32 cellular contexts compared by ENCODE assay signal in the genomic region with DNA sequence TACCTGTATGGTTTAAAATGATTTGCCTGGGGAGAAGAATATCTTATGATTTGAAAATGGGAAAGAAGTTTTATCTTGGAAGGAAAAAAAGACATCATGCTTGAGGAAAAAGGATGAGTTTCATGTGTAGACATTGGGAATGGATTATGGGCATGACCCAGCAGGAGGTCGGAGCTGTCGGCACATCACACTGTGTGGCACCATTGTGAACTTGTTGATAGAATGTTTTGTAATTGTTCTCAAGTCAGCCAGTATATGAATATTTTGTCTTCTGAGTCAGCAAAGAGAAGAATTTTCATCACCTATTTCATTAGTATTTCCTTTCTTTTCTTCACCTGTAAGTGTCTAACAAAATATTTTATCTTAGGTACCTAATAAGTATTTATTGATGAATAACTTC. TPM values are rescaled to one million over a fixed set of nuclear protein-coding genes. Genes with fewer than 3 reads are reported as not detected.
"Had no signal": no experiment of that assay in that cellular context is flagged by ENCODE, and none has a peak within 500 bp of the region (broad histone marks: within the 10 kb centered on the region; RNA-seq: fewer than 3 reads in every experiment).

No MANE protein-coding gene starts in this region.

- H3K36me3 ChIP-seq: brain microvascular endothelial cell, cardiac muscle cell, colonic mucosa, esophagus muscularis mucosa, gastroesophageal sphincter, heart right ventricle, WERI-Rb-1 had no signal

- H3K27me3 ChIP-seq: brain microvascular endothelial cell, cardiac muscle cell, colonic mucosa had no signal

- H3K9me3 ChIP-seq: colonic mucosa, esophagus muscularis mucosa, gastroesophageal sphincter, heart right ventricle had no signal

- ATAC-seq: activated CD4-positive, CD25-positive, alpha-beta regulatory T cell treated with anti-CD3 and anti-CD28 coated beads, Interleukin-2, amount 50 U/mL, for 24 hours; activated CD8-positive, alpha-beta T cell treated with anti-CD3 and anti-CD28 coated beads for 36 hours; activated T-helper 17 cell treated with anti-CD3 and anti-CD28 coated beads, Interleukin-2, amount 50 U/mL, for 72 hours; gastroesophageal sphincter; heart right ventricle; T-helper 17 cell had no signal

- FAIRE-seq: astrocyte, endothelial cell of umbilical vein had no signal

- H3K4me1 ChIP-seq: colonic mucosa, esophagus muscularis mucosa, gastroesophageal sphincter had no signal

- H3K4me3 ChIP-seq: cardiac muscle cell, colonic mucosa, esophagus muscularis mucosa, gastroesophageal sphincter, heart right ventricle had no signal

- H3K27ac ChIP-seq: cardiac muscle cell, colonic mucosa, esophagus muscularis mucosa, gastroesophageal sphincter, heart right ventricle, WERI-Rb-1 had no signal

- DNase-seq: activated B cell treated with CpG ODN at 0.5 μM for 24 hours; activated CD4-positive, alpha-beta T cell treated with anti-CD3 and anti-CD28 coated beads for 48 hours; activated CD4-positive, alpha-beta T cell treated with anti-CD3 and anti-CD28 coated beads, Interleukin-2, amount 50 U/mL, for 1 hour; activated CD4-positive, alpha-beta T cell treated with anti-CD3 and anti-CD28 coated beads, Interleukin-2, amount 50 U/mL, for 48 hours; activated CD8-positive, alpha-beta memory T cell treated with anti-CD3 and anti-CD28 coated beads for 24 hours; activated CD8-positive, alpha-beta T cell treated with anti-CD3 and anti-CD28 coated beads for 36 hours; activated effector memory CD4-positive, alpha-beta T cell treated with Interleukin-2 at 50 U/mL for 16 hours; activated gamma-delta T cell treated with Interleukin-2 at 50 U/mL for 16 hours; activated naive CD4-positive, alpha-beta T cell treated with anti-CD3 and anti-CD28 coated beads, Interleukin-2, amount 50 U/mL, for 16 hours; activated naive CD4-positive, alpha-beta T cell treated with Interleukin-2 at 50 U/mL for 16 hours; activated T-cell treated with anti-CD3 and anti-CD28 coated beads, Interleukin-2, amount 50 U/mL, for 4 hours; amniotic stem cell; anterior cingulate cortex; brain microvascular endothelial cell; central memory CD4-positive, alpha-beta T cell; cerebellar nuclear complex; colonic mucosa; effector CD8-positive, alpha-beta T cell; erythroblast; foreskin melanocyte; heart right ventricle; T-helper 1 cell; T-helper 17 cell; T1000; WERI-Rb-1 had no signal

RNA-seq across cellular contexts. Expression of a gene that starts 60.0 kb away (rescaled TPM):
- total RNA-seq: activated B cell treated with CpG ODN at 0.5 μM for 24 hours; activated CD8-positive, alpha-beta T cell treated with anti-CD3 and anti-CD28 coated beads for 36 hours; activated T-helper 17 cell treated with anti-CD3 and anti-CD28 coated beads, Interleukin-2, amount 50 U/mL, for 72 hours; T-helper 17 cell had no signal
